ENCODE assay signal across 24 cellular contexts in genomic region chr17:21318439-21318838, GRCh38. TPM values are rescaled to one million over a fixed set of nuclear protein-coding genes. Genes with fewer than 3 reads are reported as not detected.
DNase-seq lines count a peak whose midpoint lies in the region; ATAC-seq, FAIRE-seq and TF ChIP-seq lines count a peak whose summit lies in the region.
"Had no signal": no experiment of that assay in that cellular context is flagged by ENCODE, and none has a peak within 500 bp of the region (broad histone marks: within the 10 kb centered on the region; RNA-seq: fewer than 3 reads in every experiment).

No MANE protein-coding gene starts in this region.

- TF ChIP-seq RAD21 in H1 (IDR thresholded peaks at IDR 0.05 in 1 of 2, conservative IDR thresholded peaks at IDR 0.05 in 1 of 2; ENCODE audit: low read depth in 2 of 2, low read length in 2 of 2): no peak

- H3K4me3 ChIP-seq in HEK293 (ENCODE audit: low read depth, low read length): no peak overlapping the region
- peak overlapping the region in 3 of 4 experiments; percentile 3 to 52 (median 8); a peak in 3 of 8 replicates for H3K4me3 ChIP-seq in H1 (ENCODE audit: extremely low read depth in 1 of 4, insufficient read depth in 2 of 4, low read depth in 3 of 4, low read length in 4 of 4)
- no peak overlapping the region for H3K4me3 ChIP-seq in mesenchymal stem cell (ENCODE audit: insufficient read depth in 1 of 2, low read depth in 1 of 2, low read length in 2 of 2)
- H3K4me3 ChIP-seq in suprapubic skin: no peak overlapping the region
- H3K4me3 ChIP-seq in thyroid gland (replicated peaks in 1 of 3): no peak overlapping the region
- H3K4me3 ChIP-seq: body of pancreas, MG63, Peyer's patch, thoracic aorta had no signal

- no peaks in the 10 kb centered on the region for H3K79me2 ChIP-seq in H1 (ENCODE audit: control insufficient read depth in 1 of 2, insufficient read depth in 2 of 2, low read length in 2 of 2)

- TF ChIP-seq POLR2A in H1 (IDR thresholded peaks at IDR 0.05; ENCODE audit: control extremely low read depth in 1 of 2, low read depth in 2 of 2, low read length in 2 of 2) (no peak), suprapubic skin (IDR thresholded peaks at IDR 0.05) (no peak), thyroid gland (IDR thresholded peaks at IDR 0.05) (no peak)

- no peak overlapping the region for H4K91ac ChIP-seq in H1 (replicated peaks; ENCODE audit: insufficient read length, low read length)
- no peak overlapping the region for H4K91ac ChIP-seq in mesenchymal stem cell (ENCODE audit: low read length)

- H3K56ac ChIP-seq in H1 (replicated peaks; ENCODE audit: insufficient read length, low read depth, low read length): no peak overlapping the region

- intact Hi-C loops in thyroid gland (cut with DNase I): loop anchor here (5.0 to 10.0 kb wide), 4 partner anchors 36 to 196 kb away; partner anchors contain the start of genes DHRS7B and MAP2K3

- H3K23me2 ChIP-seq in H1 (ENCODE audit: low read depth, low read length): peaks cover 4% of the 10 kb centered on the region; the same call in 1 of the 2 replicates

- H3K18ac ChIP-seq in H1 (ENCODE audit: extremely low read depth, low read length) (peak overlapping the region; percentile 13; the same call in 1 of the 2 replicates), mesenchymal stem cell (ENCODE audit: low read depth in 1 of 2, low read length in 2 of 2) (no peak overlapping the region)

- peak; percentile 27 to 74 for DNase-seq in H1 (ENCODE audit: low read depth in 1 of 2, low spot score in 2 of 2)
- no peak for DNase-seq in mesenchymal stem cell
- DNase-seq in suprapubic skin (ENCODE audit: low spot score in 2 of 2): peak; percentile 48 to 75
- DNase-seq in thyroid gland: no peak
- no peak for DNase-seq in SKM-1 (lab: John Stamatoyannopoulos, UW; ENCODE audit: unreplicated experiment)
- DNase-seq: activated CD4-positive, alpha-beta T cell treated with anti-CD3 and anti-CD28 coated beads, Interleukin-2, amount 50 U/mL, for 4 hours; activated effector memory CD4-positive, alpha-beta T cell treated with anti-CD3 and anti-CD28 coated beads, Interleukin-2, amount 50 U/mL, for 16 hours; activated naive CD8-positive, alpha-beta T cell treated with anti-CD3 and anti-CD28 coated beads, Interleukin-2, amount 50 U/mL, for 24 hours; body of pancreas; DMS79; effector CD8-positive, alpha-beta T cell; foreskin melanocyte; hippocampal formation; MG63; NCI-H146; NCI-H510A treated with DMSO at 0.1 percent for 48 hours; SK-N-SH; stimulated activated CD4-positive, alpha-beta T cell treated with anti-CD3 and anti-CD28 coated beads, Interleukin-1b, Interleukin-23, amount 100 ng/mL, for 48 hours had no signal

- H3K9me3 ChIP-seq in HEK293 (ENCODE audit: control insufficient read depth, insufficient read depth, low read depth, low read length): no peaks in the 10 kb centered on the region
- peaks cover 0 to 11% of the 10 kb centered on the region in 2 experiments; a peak in 1 of 4 replicates for H3K9me3 ChIP-seq in H1 (ENCODE audit: insufficient read depth in 2 of 2, low read depth in 1 of 2, low read length in 1 of 2)
- no peaks in the 10 kb centered on the region for H3K9me3 ChIP-seq in mesenchymal stem cell (ENCODE audit: control insufficient read depth, low read length)
- no peaks in the 10 kb centered on the region for H3K9me3 ChIP-seq in suprapubic skin
- no peaks in the 10 kb centered on the region for H3K9me3 ChIP-seq in thyroid gland
- H3K9me3 ChIP-seq: body of pancreas, MG63, Peyer's patch, SK-N-SH, thoracic aorta had no signal

- H2AFZ ChIP-seq in H1 (ENCODE audit: low read length): peak overlapping the region; percentile 6; the same call in 1 of the 2 replicates
- H2AFZ ChIP-seq in mesenchymal stem cell (ENCODE audit: low read depth, low read length): no peak overlapping the region

- H3K23ac ChIP-seq in H1 (ENCODE audit: insufficient read length) (no peak overlapping the region), mesenchymal stem cell (ENCODE audit: low read length in 2 of 2) (no peak overlapping the region)

- no peak overlapping the region for H2BK20ac ChIP-seq in H1 (ENCODE audit: low read length)

- H3K4ac ChIP-seq in H1 (replicated peaks; ENCODE audit: insufficient read length, low read depth, low read length): no peak overlapping the region
- H3K4ac ChIP-seq in mesenchymal stem cell (ENCODE audit: low read depth in 1 of 2, low read length in 2 of 2): no peak overlapping the region

- peaks cover 0 to 12% (median 5%) of the 10 kb centered on the region in 4 experiments; a peak in 3 of 7 replicates for H3K27me3 ChIP-seq in H1 (replicated peaks in 1 of 4; ENCODE audit: control insufficient read depth in 3 of 4, extremely low read depth in 1 of 4, insufficient read depth in 3 of 4, low read length in 3 of 4)
- no peaks in the 10 kb centered on the region for H3K27me3 ChIP-seq in mesenchymal stem cell (ENCODE audit: control insufficient read depth in 1 of 2, insufficient read depth in 1 of 2, low read length in 2 of 2)
- H3K27me3 ChIP-seq in suprapubic skin: no peaks in the 10 kb centered on the region
- no peaks in the 10 kb centered on the region for H3K27me3 ChIP-seq in thyroid gland
- H3K27me3 ChIP-seq: body of pancreas, MG63, Peyer's patch had no signal

- H3K4me2 ChIP-seq in H1 (ENCODE audit: insufficient read depth in 1 of 2, low read depth in 2 of 2, low read length in 2 of 2): peak overlapping the region; percentile 53 to 69; a peak in 3 of 4 replicates
- peak overlapping the region; percentile 22 for H3K4me2 ChIP-seq in mesenchymal stem cell (ENCODE audit: low read length, poor library complexity, severe bottlenecking)
- H3K4me2 ChIP-seq: SK-N-SH had no signal

- CTCF ChIA-PET in HEK293 (lab: Yijun Ruan, JAX) (interaction anchor here (1.4 kb wide), 1 partner anchor 193 kb away, joined by 3 read pairs; no protein-coding TSS in a partner anchor), H1 (lab: Charles Lee; ENCODE audit: partially characterized antibody) (interaction anchor here (0.9 kb wide), 1 partner anchor 38 kb away, joined by 3 read pairs; no protein-coding TSS in a partner anchor)

- no peak for FAIRE-seq in H1 (lab: Jason Lieb, UNC)
- FAIRE-seq: GM12892 had no signal

- no peak overlapping the region for H4K5ac ChIP-seq in H1 (ENCODE audit: insufficient read length, low read depth, low read length)

- no peak for TF ChIP-seq CTCF in HEK293 (tag by site-specific recombination; IDR thresholded peaks at IDR 0.05)
- no peak for TF ChIP-seq CTCF in H1 (IDR thresholded peaks at IDR 0.05; ENCODE audit: control extremely low read depth in 1 of 3, insufficient read depth in 1 of 3, low read depth in 1 of 3, low read length in 3 of 3)
- TF ChIP-seq CTCF in suprapubic skin (IDR thresholded peaks at IDR 0.05): no peak
- no peak for TF ChIP-seq CTCF in thyroid gland (IDR thresholded peaks at IDR 0.05)

- H3K4me1 ChIP-seq in HEK293 (ENCODE audit: control insufficient read depth, insufficient read depth, low read length): no peaks in the 10 kb centered on the region; the same call in 1 of the 2 replicates
- H3K4me1 ChIP-seq in H1 (replicated peaks in 1 of 4; ENCODE audit: control insufficient read depth in 3 of 4, insufficient read depth in 4 of 4, low read length in 3 of 4): peaks cover 0 to 5% (median 0%) of the 10 kb centered on the region in 4 experiments; a peak in 1 of 7 replicates
- H3K4me1 ChIP-seq in mesenchymal stem cell (ENCODE audit: control insufficient read depth, insufficient read depth, low read depth, low read length): peaks cover 15% of the 10 kb centered on the region
- peaks cover 16% of the 10 kb centered on the region for H3K4me1 ChIP-seq in suprapubic skin
- no peaks in the 10 kb centered on the region for H3K4me1 ChIP-seq in thyroid gland

- TF ChIP-seq EP300 in H1 (IDR thresholded peaks at IDR 0.05; ENCODE audit: borderline replicate concordance in 1 of 2, low read depth in 2 of 2, low read length in 2 of 2): no peak
- TF ChIP-seq EP300 in suprapubic skin (IDR thresholded peaks at IDR 0.05): no peak

- no peaks in the 10 kb centered on the region for H3K79me1 ChIP-seq in H1 (ENCODE audit: low read depth, low read length)
- H3K79me1 ChIP-seq in mesenchymal stem cell (replicated peaks; ENCODE audit: low read length, poor library complexity, severe bottlenecking): no peaks in the 10 kb centered on the region

- H3K36me3 ChIP-seq in HEK293 (ENCODE audit: control insufficient read depth in 2 of 2, insufficient read depth in 1 of 2, low read length in 2 of 2) (peaks cover 0 to 12% of the 10 kb centered on the region in 2 experiments; a peak in 1 of 3 replicates), H1 (ENCODE audit: control insufficient read depth in 2 of 4, insufficient read depth in 4 of 4, low read length in 3 of 4) (no peaks in the 10 kb centered on the region), mesenchymal stem cell (ENCODE audit: control insufficient read depth in 1 of 2, insufficient read depth in 2 of 2, low read depth in 1 of 2, low read length in 2 of 2) (peaks cover 16 to 20% of the 10 kb centered on the region in 2 experiments), suprapubic skin (peaks cover 13% of the 10 kb centered on the region), thyroid gland (no peaks in the 10 kb centered on the region)
- H3K36me3 ChIP-seq: MG63 had no signal

- H3K9ac ChIP-seq in H1 (replicated peaks in 1 of 4; ENCODE audit: extremely low read depth in 1 of 4, low read depth in 3 of 4, low read length in 3 of 4) (no peak overlapping the region), mesenchymal stem cell (ENCODE audit: low read length) (no peak overlapping the region)
- H3K9ac ChIP-seq: SK-N-SH had no signal

- no peak overlapping the region for H2BK5ac ChIP-seq in H1 (ENCODE audit: low read depth, low read length)
- H2BK5ac ChIP-seq in mesenchymal stem cell (ENCODE audit: low read depth, low read length, poor library complexity, severe bottlenecking): no peak overlapping the region

- H4K20me1 ChIP-seq in H1 (replicated peaks in 1 of 2; ENCODE audit: control insufficient read depth in 1 of 2, insufficient read depth in 2 of 2, low read length in 2 of 2): no peaks in the 10 kb centered on the region

- POLR2A ChIA-PET in HEK293 (lab: Yijun Ruan, JAX): no interaction called here
- POLR2A ChIA-PET in H1 (lab: Charles Lee; ENCODE audit: partially characterized antibody): interaction anchor here (1.1 to 1.2 kb wide), 2 partner anchors 58 to 105 kb away, joined by 3 read pairs; no protein-coding TSS in a partner anchor

- H2BK120ac ChIP-seq in H1 (replicated peaks; ENCODE audit: low read depth, low read length) (no peak overlapping the region), mesenchymal stem cell (ENCODE audit: low read depth, low read length) (peak overlapping the region; percentile 49)

- no peak overlapping the region; the same call in 1 of the 2 replicates for H4K8ac ChIP-seq in H1 (ENCODE audit: extremely low read depth, insufficient read depth, low read length)
- H4K8ac ChIP-seq in mesenchymal stem cell (ENCODE audit: low read length): no peak overlapping the region

- H3K27ac ChIP-seq in HEK293 (ENCODE audit: extremely low read depth, low read depth, low read length): no peak overlapping the region
- no peak overlapping the region for H3K27ac ChIP-seq in H1 (ENCODE audit: low read depth, low read length)
- no peak overlapping the region for H3K27ac ChIP-seq in mesenchymal stem cell (ENCODE audit: low read length, poor library complexity, severe bottlenecking)
- H3K27ac ChIP-seq in suprapubic skin: no peak overlapping the region
- no peak overlapping the region for H3K27ac ChIP-seq in thyroid gland
- H3K27ac ChIP-seq: body of pancreas, Peyer's patch, thoracic aorta had no signal

- no peak overlapping the region for H2BK12ac ChIP-seq in H1 (ENCODE audit: low read depth, low read length)
- H2BK12ac ChIP-seq in mesenchymal stem cell (ENCODE audit: low read length in 2 of 2): no peak overlapping the region

- H2BK15ac ChIP-seq in H1 (ENCODE audit: low read length): no peak overlapping the region
- no peak overlapping the region for H2BK15ac ChIP-seq in mesenchymal stem cell (ENCODE audit: low read depth, poor library complexity, severe bottlenecking)

- H2AK5ac ChIP-seq in H1 (ENCODE audit: low read depth, low read length) (no peak overlapping the region), mesenchymal stem cell (ENCODE audit: low read length, severe bottlenecking) (no peak overlapping the region)

- no peak for ATAC-seq in HG03175 (IDR thresholded peaks at IDR 0.05; ENCODE audit: unreplicated experiment)
- ATAC-seq: activated naive CD8-positive, alpha-beta T cell treated with anti-CD3 and anti-CD28 coated beads, Interleukin-2, amount 50 U/mL, for 24 hours; body of pancreas; stimulated activated memory B cell treated with anti-CD40 and anti-IgM and Interleukin-4, amounts not matched to agents 10 μg/mL and 1 μg/mL and 100 μg/mL, for 72 hours had no signal

- WGBS in H1 (ENCODE audit: extremely low coverage in 1 of 2, insufficient coverage in 1 of 2, insufficient read length in 1 of 2, insufficient replicate concordance in 2 of 2, low coverage in 1 of 2, low lambda C conversion rate in 2 of 2, missing lambda C conversion rate in 1 of 2), 2 experiments: 24% methylated on average over 11 of the region's 17 CpGs; no CpG with 5 or more reads in 1 of the 2 experiments
- WGBS in mesenchymal stem cell: 52% methylated on average over 17 of the region's 17 CpGs
- WGBS in suprapubic skin: 81% methylated on average over 6 of the region's 17 CpGs
- 73 to 80% methylated on average over 8 to 16 of the region's 17 CpGs for WGBS in thyroid gland, 2 donors

- H3K14ac ChIP-seq in H1 (ENCODE audit: insufficient read length) (no peak overlapping the region), mesenchymal stem cell (ENCODE audit: low read length in 2 of 2) (peak overlapping the region in 1 of 2 experiments; percentile 28)

RNA-seq across cellular contexts. Expression of gene MAP2K3, which starts 33.9 kb away (rescaled TPM):
- total RNA-seq in H1 (2021; fragmentation: NEBNext Ultra II Directional; extraction: Animal tissue kit (Norgen Biotek cat#: 25700)): 32.4 and 33.5 TPM in 2 replicates
- 16.9 and 24.3 TPM in 2 replicates for polyA plus RNA-seq in H1 (2011; rRNA removed)
- 15.7 TPM for polyA plus RNA-seq in H1 (2011; cell fraction: cytosol; rRNA removed)
- 17.8 TPM for polyA plus RNA-seq in H1 (2011; cell fraction: nucleus; rRNA removed)
- 17.6 to 31.6 TPM (median 28.7 TPM) in 4 replicates for polyA plus RNA-seq in H1 (2012, experiment 1 of 2)
- 29.4 TPM for polyA plus RNA-seq in H1 (2012, experiment 2 of 2)
- 19.3 TPM for polyA plus RNA-seq in H1 (2013, experiment 1 of 2)
- polyA plus RNA-seq in H1 (2013, experiment 2 of 2): 20.9 TPM
- 8.4 and 10.1 TPM in 2 replicates for polyA minus RNA-seq in H1 (2011; rRNA and poly(A)+ RNA removed)
- 8.6 TPM for polyA minus RNA-seq in H1 (2011; cell fraction: cytosol; rRNA and poly(A)+ RNA removed)
- polyA minus RNA-seq in H1 (2011; cell fraction: nucleus; rRNA and poly(A)+ RNA removed): 13.8 TPM
- 25.0 TPM for polyA plus RNA-seq in mesenchymal stem cell (2013, experiment 1 of 2)
- 24.1 TPM for polyA plus RNA-seq in mesenchymal stem cell (2013, experiment 2 of 2)
- total RNA-seq in suprapubic skin (10 to 100 TPM; 54.5 to 97.4 (median 72.9) TPM), thyroid gland (10 to 100 TPM; 15.5 to 23.4 (median 21.3) TPM)

RNA-seq across cellular contexts. Expression of gene KCNJ12, which starts 57.7 kb away (rescaled TPM):
- total RNA-seq in H1 (2021; fragmentation: NEBNext Ultra II Directional; extraction: Animal tissue kit (Norgen Biotek cat#: 25700)): 1.3 and 1.5 TPM in 2 replicates
- 1.2 and 1.7 TPM in 2 replicates for polyA plus RNA-seq in H1 (2011; rRNA removed)
- polyA plus RNA-seq in H1 (2011; cell fraction: cytosol; rRNA removed): 1.0 TPM
- 1.5 TPM for polyA plus RNA-seq in H1 (2011; cell fraction: nucleus; rRNA removed)
- polyA plus RNA-seq in H1 (2012, experiment 1 of 2): 0.59 to 0.94 TPM (median 0.86 TPM) in 4 replicates
- 0.79 TPM for polyA plus RNA-seq in H1 (2012, experiment 2 of 2)
- 0.49 TPM for polyA plus RNA-seq in H1 (2013, experiment 1 of 2)
- polyA plus RNA-seq in H1 (2013, experiment 2 of 2): 0.39 TPM
- 1.3 and 1.7 TPM in 2 replicates for polyA minus RNA-seq in H1 (2011; rRNA and poly(A)+ RNA removed)
- polyA minus RNA-seq in H1 (2011; cell fraction: cytosol; rRNA and poly(A)+ RNA removed): 1.2 TPM
- 2.4 TPM for polyA minus RNA-seq in H1 (2011; cell fraction: nucleus; rRNA and poly(A)+ RNA removed)
- 0.01 TPM for polyA plus RNA-seq in mesenchymal stem cell (2013, experiment 1 of 2)
- polyA plus RNA-seq in mesenchymal stem cell (2013, experiment 2 of 2): 0.01 TPM
- total RNA-seq in suprapubic skin (10 to 100 TPM in 1 of 4 donors, 1 to 10 TPM in 2, under 1 TPM in 1; 0.56 to 10.5 (median 5.6) TPM), thyroid gland (1 to 10 TPM in 3 of 4 donors, under 1 TPM in 1; 0.56 to 2.7 (median 2.3) TPM)

Comparison
In these comparisons a context has a peak if more than half of its experiments do, and no peak if none do; other contexts are left out.
1. H3K4me3 ChIP-seq: peak in H1 (3 of 4); none in HEK293 (single experiment), mesenchymal stem cell (0 of 2), suprapubic skin (single experiment) and thyroid gland (0 of 3).
2. DNase-seq: peak in H1 (2 of 2) and suprapubic skin (2 of 2); none in mesenchymal stem cell (single experiment), thyroid gland (0 of 2) and SKM-1 (single experiment).